Comparison of ENCODE assay signal across 33 cellular contexts in the genomic region with DNA sequence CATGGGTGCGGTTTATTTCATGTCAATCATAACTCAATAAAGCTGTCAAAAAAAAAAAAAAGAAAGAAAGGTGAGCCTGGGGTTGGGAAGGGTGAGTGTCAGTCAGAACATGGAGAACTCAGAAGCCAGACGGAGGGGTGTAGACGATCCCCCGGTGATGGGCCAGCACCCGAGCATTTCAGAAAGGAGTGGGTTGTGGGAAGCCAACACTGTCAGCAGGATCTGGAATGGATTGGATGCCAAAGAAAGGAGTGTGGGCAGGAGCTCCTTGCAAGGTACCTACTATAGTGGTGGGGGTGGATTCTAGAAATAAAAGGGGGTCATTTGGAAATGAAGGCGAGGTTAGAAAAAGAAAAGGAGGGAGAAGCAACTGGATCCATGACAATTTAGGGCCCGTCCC. TPM values are rescaled to one million over a fixed set of nuclear protein-coding genes. Genes with fewer than 3 reads are reported as not detected.
DNase-seq lines count a peak whose midpoint lies in the region; ATAC-seq, FAIRE-seq and TF ChIP-seq lines count a peak whose summit lies in the region.
"Had no signal": no experiment of that assay in that cellular context is flagged by ENCODE, and none has a peak within 500 bp of the region (broad histone marks: within the 10 kb centered on the region; RNA-seq: fewer than 3 reads in every experiment).

No MANE protein-coding gene starts in this region.

- H4K20me1 ChIP-seq in HepG2 (ENCODE audit: insufficient read depth, low read length) = no peaks in the 10 kb centered on the region
- no peaks in the 10 kb centered on the region for H4K20me1 ChIP-seq in OCI-LY7 (ENCODE audit: insufficient read depth, low read length)

- ATAC-seq in HepG2 = no peak
- ATAC-seq in right lobe of liver = no peak
- no peak for ATAC-seq in HG02642 (IDR thresholded peaks at IDR 0.05; ENCODE audit: poor library complexity, unreplicated experiment)
- ATAC-seq: activated T-cell treated with anti-CD3 and anti-CD28 coated beads, Interleukin-2, amount 50 U/mL, for 72 hours; HCT116; left ventricle myocardium superior; natural killer cell; Panc1 had no signal

- TF ChIP-seq CTCF in HepG2 (CRISPR knock-in tag; IDR thresholded peaks at IDR 0.05) (no peak), right lobe of liver (IDR thresholded peaks at IDR 0.05) (no peak), OCI-LY7 (conservative IDR thresholded peaks at IDR 0.05; ENCODE audit: low read length) (no peak)

- H3K36me3 Mint-ChIP-seq in activated naive CD8-positive, alpha-beta T cell treated with anti-CD3 and anti-CD28 coated beads for 36 hours = no peaks in the 10 kb centered on the region
- H3K36me3 Mint-ChIP-seq: brain, natural killer cell had no signal

- H3K4me3 ChIP-seq in HepG2 (replicated peaks in 1 of 3; ENCODE audit: insufficient read depth in 1 of 3, low read depth in 2 of 3, low read length in 3 of 3) (no peak overlapping the region), right lobe of liver (no peak overlapping the region), OCI-LY7 (ENCODE audit: low read depth, low read length, poor library complexity, severe bottlenecking) (peak overlapping the region; percentile 26), mesodermal cell (ENCODE audit: extremely low read depth, insufficient read depth, low read length, poor library complexity, severe bottlenecking) (no peak overlapping the region)
- H3K4me3 ChIP-seq: skin epidermis had no signal

- peak overlapping the region; percentile 14; the same call in 1 of the 2 replicates for H3K4me2 ChIP-seq in HepG2 (ENCODE audit: low read depth, low read length)
- H3K4me2 ChIP-seq in OCI-LY7 (ENCODE audit: low read length) = peak overlapping the region; percentile 51

- H3K9me3 ChIP-seq in HepG2 (ENCODE audit: low read length) (no peaks in the 10 kb centered on the region), right lobe of liver (no peaks in the 10 kb centered on the region), OCI-LY7 (ENCODE audit: low read length) (no peaks in the 10 kb centered on the region), mesodermal cell (ENCODE audit: control insufficient read depth, low read length) (no peaks in the 10 kb centered on the region)

- FAIRE-seq in HepG2 (lab: Jason Lieb, UNC) = no peak
- FAIRE-seq: A204.1, colon, keratinocyte, urothelium cell line had no signal

- WGBS in HepG2 (ENCODE audit: low lambda C conversion rate) = 62% methylated on average over 7 of the region's 7 CpGs
- 75% methylated on average over 7 of the region's 7 CpGs for WGBS in right lobe of liver (ENCODE audit: insufficient coverage, low coverage, low lambda C conversion rate, missing lambda C conversion rate)
- 81 to 95% methylated on average over 5 to 6 of the region's 7 CpGs for WGBS in mesodermal cell (ENCODE audit: insufficient coverage in 2 of 2), 2 experiments

- H3K9me2 ChIP-seq in OCI-LY7 (ENCODE audit: insufficient read depth, low read length) = no peaks in the 10 kb centered on the region

- POLR2A ChIA-PET in HepG2 (lab: Yijun Ruan, JAX) = no interaction called here
- POLR2A ChIA-PET in OCI-LY7 (lab: Charles Lee) = interaction anchor here (0.6 to 1.1 kb wide), 4 partner anchors 30 to 225 kb away, joined by 3 to 12 read pairs (median 6); no protein-coding TSS in a partner anchor

- TF ChIP-seq RAD21 in HepG2 (CRISPR knock-in tag; IDR thresholded peaks at IDR 0.05) = no peak

- H3K4me1 ChIP-seq in HepG2 (ENCODE audit: insufficient read depth, low read length) (peaks cover 14% of the 10 kb centered on the region; the same call in 1 of the 2 replicates), right lobe of liver (no peaks in the 10 kb centered on the region), OCI-LY7 (ENCODE audit: insufficient read depth, low read length, poor library complexity, severe bottlenecking) (peaks cover 19% of the 10 kb centered on the region), mesodermal cell (ENCODE audit: control insufficient read depth, insufficient read depth, low read length, poor library complexity, severe bottlenecking) (peaks cover 7% of the 10 kb centered on the region)

- H3K9ac ChIP-seq in HepG2 (ENCODE audit: insufficient read depth, low read depth, low read length) = no peak overlapping the region

- no peak overlapping the region for H3K27ac ChIP-seq in HepG2 (ENCODE audit: extremely low read length, insufficient read depth, low read length)
- no peak overlapping the region for H3K27ac ChIP-seq in right lobe of liver
- H3K27ac ChIP-seq in OCI-LY7 (ENCODE audit: low read depth, low read length, poor library complexity, severe bottlenecking) = peak overlapping the region; percentile 48
- peak overlapping the region; percentile 7 for H3K27ac ChIP-seq in mesodermal cell (ENCODE audit: low read depth, low read length, severe bottlenecking)
- H3K27ac ChIP-seq: epithelial cell of prostate, VCaP had no signal

- H3K27me3 ChIP-seq in HepG2 (ENCODE audit: control insufficient read depth in 1 of 2, insufficient read depth in 2 of 2, low read length in 2 of 2) (peaks cover 2 to 13% of the 10 kb centered on the region in 2 experiments; a peak in 2 of 5 replicates), right lobe of liver (no peaks in the 10 kb centered on the region)

- DNase-seq in HepG2 (ENCODE audit: low spot score) (no peak), right lobe of liver (no peak), OCI-LY7 (ENCODE audit: low spot score) (no peak), NCI-H446 (lab: John Stamatoyannopoulos, UW) (no peak)
- DNase-seq in activated naive CD8-positive, alpha-beta T cell treated with anti-CD3 and anti-CD28 coated beads for 36 hours = no peak
- no peak for DNase-seq in stimulated activated CD4-positive, alpha-beta T cell treated with anti-CD3 and anti-CD28 coated beads, Interleukin-2, amount 100 ng/mL, for 48 hours
- DNase-seq: activated CD4-positive, alpha-beta T cell treated with anti-CD3 and anti-CD28 coated beads, Interleukin-2, amount 50 U/mL, for 1 hour; activated naive CD4-positive, alpha-beta T cell; activated T-cell treated with anti-CD3 and anti-CD28 coated beads, Interleukin-2, amount 50 U/mL, for 72 hours; DMS153; effector CD8-positive, alpha-beta T cell; glutamatergic neuron; left ventricle myocardium superior; midbrain; natural killer cell; SHP77; stimulated activated CD4-positive, alpha-beta T cell treated with anti-CD3 and anti-CD28 coated beads, Interleukin-1b, Interleukin-23, amount 100 ng/mL, for 48 hours had no signal

- H3K4me3 Mint-ChIP-seq in activated naive CD8-positive, alpha-beta T cell treated with anti-CD3 and anti-CD28 coated beads for 36 hours = no peak overlapping the region
- H3K4me3 Mint-ChIP-seq: activated T-cell treated with anti-CD3 and anti-CD28 coated beads, Interleukin-2, amount 50 U/mL, for 72 hours; brain; natural killer cell; T-helper 2 cell treated with Interferon-gamma antibody and Interleukin-4, amounts not matched to agents 5 μg/mL and 100 μg/mL, for 36 hours had no signal

- no peak for TF ChIP-seq POLR2A in HepG2 (IDR thresholded peaks at IDR 0.05; ENCODE audit: insufficient read depth in 1 of 2, low read depth in 2 of 2, low read length in 2 of 2)
- no peak for TF ChIP-seq POLR2A in right lobe of liver (IDR thresholded peaks at IDR 0.05)

- TF ChIP-seq EP300 in HepG2 (IDR thresholded peaks at IDR 0.05; ENCODE audit: low read depth in 2 of 2, low read length in 2 of 2) = no peak
- no peak for TF ChIP-seq EP300 in HepG2 (CRISPR knock-in tag; IDR thresholded peaks at IDR 0.05; ENCODE audit: borderline replicate concordance)

- no peaks in the 10 kb centered on the region for H3K27me3 Mint-ChIP-seq in activated naive CD8-positive, alpha-beta T cell treated with anti-CD3 and anti-CD28 coated beads for 36 hours

- in situ Hi-C loops in HepG2 (cut with HindIII; ENCODE audit: extremely low pct_ligation_motif_present, low pct_unique_long_range_greater_than_20kb) = no loop called here

- H3K9me3 Mint-ChIP-seq in activated naive CD8-positive, alpha-beta T cell treated with anti-CD3 and anti-CD28 coated beads for 36 hours = no peaks in the 10 kb centered on the region
- H3K9me3 Mint-ChIP-seq: activated T-cell treated with anti-CD3 and anti-CD28 coated beads, Interleukin-2, amount 50 U/mL, for 72 hours; brain; natural killer cell; T-helper 2 cell treated with Interferon-gamma antibody and Interleukin-4, amounts not matched to agents 5 μg/mL and 100 μg/mL, for 36 hours had no signal

- H2AFZ ChIP-seq in HepG2 (ENCODE audit: low read length) (no peak overlapping the region), OCI-LY7 (ENCODE audit: low read length) (peak overlapping the region; percentile 82)

- intact Hi-C loops in HepG2 (cut with micrococcal nuclease; ENCODE audit: unreplicated experiment) = no loop called here
- intact Hi-C loops in right lobe of liver (cut with DNase I) = no loop called here
- intact Hi-C loops in OCI-LY7 (cut with micrococcal nuclease; ENCODE audit: unreplicated experiment) = no loop called here

- BruUV-seq in HepG2 (replicated peaks; lab: Mats Ljungman, UMichigan) = no TSS peak
- no TSS peak for BruUV-seq in OCI-LY7 (replicated peaks; lab: Mats Ljungman, UMichigan)

- H3K79me2 ChIP-seq in HepG2 (ENCODE audit: insufficient read depth, low read length) (no peaks in the 10 kb centered on the region), OCI-LY7 (ENCODE audit: insufficient read depth, low read depth, low read length) (no peaks in the 10 kb centered on the region)

- CTCF ChIA-PET in HepG2 (lab: Yijun Ruan, JAX; ENCODE audit: low intra/inter-chr PET ratio, low total read pairs) (no interaction called here), OCI-LY7 (lab: Charles Lee; ENCODE audit: unreplicated experiment) (no interaction called here)

- H3K4me1 Mint-ChIP-seq in activated naive CD8-positive, alpha-beta T cell treated with anti-CD3 and anti-CD28 coated beads for 36 hours = peaks cover 14% of the 10 kb centered on the region

- no peak overlapping the region for H3K27ac Mint-ChIP-seq in activated naive CD8-positive, alpha-beta T cell treated with anti-CD3 and anti-CD28 coated beads for 36 hours
- H3K27ac Mint-ChIP-seq: activated T-cell treated with anti-CD3 and anti-CD28 coated beads, Interleukin-2, amount 50 U/mL, for 72 hours; brain; T-helper 2 cell treated with Interferon-gamma antibody and Interleukin-4, amounts not matched to agents 5 μg/mL and 100 μg/mL, for 36 hours had no signal

- H3K36me3 ChIP-seq in HepG2 (replicated peaks in 1 of 2; ENCODE audit: control insufficient read depth in 1 of 2, insufficient read depth in 2 of 2, low read length in 2 of 2) (no peaks in the 10 kb centered on the region), right lobe of liver (no peaks in the 10 kb centered on the region), OCI-LY7 (ENCODE audit: insufficient read depth, low read length) (no peaks in the 10 kb centered on the region), mesodermal cell (ENCODE audit: control insufficient read depth, insufficient read depth, low read length) (no peaks in the 10 kb centered on the region)

RNA-seq across cellular contexts. Expression of a gene that starts 19.8 kb away (rescaled TPM):
- total RNA-seq in HepG2 (2016; rRNA removed; fragmentation: Illumina TruSeq; extraction: Trizol) = not detected in 2 replicates
- total RNA-seq in HepG2 (2016; cell fraction: cytosol; rRNA removed; fragmentation: Illumina TruSeq; extraction: Trizol; ENCODE audit: low read depth) = not detected in 2 replicates
- not detected in 2 replicates for total RNA-seq in HepG2 (2016; cell fraction: insoluble cytoplasmic fraction; rRNA removed; fragmentation: Illumina TruSeq; extraction: Trizol)
- total RNA-seq in HepG2 (2016; cell fraction: membrane; rRNA removed; fragmentation: Illumina TruSeq; extraction: Trizol) = not detected in 2 replicates
- total RNA-seq in HepG2 (2016; cell fraction: nucleus; rRNA removed; fragmentation: Illumina TruSeq; extraction: Trizol) = not detected in 2 replicates
- polyA plus RNA-seq in HepG2 (2011; rRNA removed) = not detected in 2 replicates
- polyA plus RNA-seq in HepG2 (2011; cell fraction: cytosol; rRNA removed) = not detected in 2 replicates
- polyA plus RNA-seq in HepG2 (2011; cell fraction: nucleus; rRNA removed) = not detected in 2 replicates
- not detected in 2 replicates for polyA plus RNA-seq in HepG2 (2012)
- polyA plus RNA-seq in HepG2 (2016; cell fraction: cytosol; fragmentation: Illumina TruSeq; extraction: Trizol; ENCODE audit: low read depth) = not detected in 2 replicates
- not detected in 2 replicates for polyA plus RNA-seq in HepG2 (2016; cell fraction: insoluble cytoplasmic fraction; fragmentation: Illumina TruSeq; extraction: Trizol; ENCODE audit: low read depth)
- not detected in 2 replicates for polyA plus RNA-seq in HepG2 (2016; cell fraction: membrane; fragmentation: Illumina TruSeq; extraction: Trizol; ENCODE audit: low read depth)
- polyA plus RNA-seq in HepG2 (2016; cell fraction: nucleus; fragmentation: Illumina TruSeq; extraction: Trizol; ENCODE audit: insufficient read depth, low read depth) = not detected in 2 replicates
- polyA minus RNA-seq in HepG2 (2011; rRNA and poly(A)+ RNA removed; ENCODE audit: low replicate concordance) = 0.19 TPM in 1 of 2 replicates, not detected in the other
- polyA minus RNA-seq in HepG2 (2011; cell fraction: cytosol; rRNA and poly(A)+ RNA removed) = not detected in 2 replicates
- polyA minus RNA-seq in HepG2 (2011; cell fraction: nucleus; rRNA and poly(A)+ RNA removed) = not detected in 2 replicates
- total RNA-seq in right lobe of liver = 1 to 10 TPM; 1.0 to 9.9 (median 3.2) TPM
- 0.88 and 3.0 TPM in 2 replicates for total RNA-seq in OCI-LY7 (2014; rRNA removed; shearing (Covaris generic))
- 0.27 and 0.72 TPM in 2 replicates for total RNA-seq in OCI-LY7 (2022)
- polyA plus RNA-seq in mesodermal cell (2013, experiment 1 of 2) = not detected
- polyA plus RNA-seq in mesodermal cell (2013, experiment 2 of 2) = not detected
- total RNA-seq in activated naive CD8-positive, alpha-beta T cell treated with anti-CD3 and anti-CD28 coated beads for 36 hours = not detected
- total RNA-seq: activated T-cell treated with anti-CD3 and anti-CD28 coated beads, Interleukin-2, amount 50 U/mL, for 72 hours; G401; NCI-H460; renal cortical epithelial cell had no signal
- polyA plus RNA-seq: keratinocyte had no signal

RNA-seq across cellular contexts. Expression of a gene that starts 27.7 kb away (rescaled TPM):
- 41.5 and 56.5 TPM in 2 replicates for total RNA-seq in HepG2 (2016; rRNA removed; fragmentation: Illumina TruSeq; extraction: Trizol)
- 21.9 and 22.8 TPM in 2 replicates for total RNA-seq in HepG2 (2016; cell fraction: cytosol; rRNA removed; fragmentation: Illumina TruSeq; extraction: Trizol; ENCODE audit: low read depth)
- 43.2 and 59.4 TPM in 2 replicates for total RNA-seq in HepG2 (2016; cell fraction: insoluble cytoplasmic fraction; rRNA removed; fragmentation: Illumina TruSeq; extraction: Trizol)
- 33.4 and 37.3 TPM in 2 replicates for total RNA-seq in HepG2 (2016; cell fraction: membrane; rRNA removed; fragmentation: Illumina TruSeq; extraction: Trizol)
- 29.0 and 30.5 TPM in 2 replicates for total RNA-seq in HepG2 (2016; cell fraction: nucleus; rRNA removed; fragmentation: Illumina TruSeq; extraction: Trizol)
- polyA plus RNA-seq in HepG2 (2011; rRNA removed) = 11.1 and 13.7 TPM in 2 replicates
- 7.5 and 9.3 TPM in 2 replicates for polyA plus RNA-seq in HepG2 (2011; cell fraction: cytosol; rRNA removed)
- polyA plus RNA-seq in HepG2 (2011; cell fraction: nucleus; rRNA removed) = 8.0 and 8.3 TPM in 2 replicates
- 21.0 and 21.9 TPM in 2 replicates for polyA plus RNA-seq in HepG2 (2012)
- polyA plus RNA-seq in HepG2 (2016; cell fraction: cytosol; fragmentation: Illumina TruSeq; extraction: Trizol; ENCODE audit: low read depth) = 11.5 and 14.3 TPM in 2 replicates
- polyA plus RNA-seq in HepG2 (2016; cell fraction: insoluble cytoplasmic fraction; fragmentation: Illumina TruSeq; extraction: Trizol; ENCODE audit: low read depth) = 46.9 and 47.4 TPM in 2 replicates
- 18.7 and 20.4 TPM in 2 replicates for polyA plus RNA-seq in HepG2 (2016; cell fraction: membrane; fragmentation: Illumina TruSeq; extraction: Trizol; ENCODE audit: low read depth)
- 27.9 and 30.3 TPM in 2 replicates for polyA plus RNA-seq in HepG2 (2016; cell fraction: nucleus; fragmentation: Illumina TruSeq; extraction: Trizol; ENCODE audit: insufficient read depth, low read depth)
- 24.6 and 51.3 TPM in 2 replicates for polyA minus RNA-seq in HepG2 (2011; rRNA and poly(A)+ RNA removed; ENCODE audit: low replicate concordance)
- polyA minus RNA-seq in HepG2 (2011; cell fraction: cytosol; rRNA and poly(A)+ RNA removed) = 19.4 and 23.3 TPM in 2 replicates
- 26.1 and 38.8 TPM in 2 replicates for polyA minus RNA-seq in HepG2 (2011; cell fraction: nucleus; rRNA and poly(A)+ RNA removed)
- 10 to 100 TPM; 15.5 to 25.4 (median 21.1) TPM for total RNA-seq in right lobe of liver
- 53.2 and 58.6 TPM in 2 replicates for total RNA-seq in OCI-LY7 (2014; rRNA removed; shearing (Covaris generic))
- 60.8 and 70.9 TPM in 2 replicates for total RNA-seq in OCI-LY7 (2022)
- 40.1 TPM for polyA plus RNA-seq in mesodermal cell (2013, experiment 1 of 2)
- 42.5 TPM for polyA plus RNA-seq in mesodermal cell (2013, experiment 2 of 2)
- 10 to 100 TPM; 58.4 to 61.1 TPM for total RNA-seq in activated naive CD8-positive, alpha-beta T cell treated with anti-CD3 and anti-CD28 coated beads for 36 hours

Comparison
In these comparisons a context has a peak if more than half of its experiments do, and no peak if none do; other contexts are left out.
1. H3K27ac ChIP-seq: peak in OCI-LY7 (single experiment) and mesodermal cell (single experiment); none in HepG2 (single experiment) and right lobe of liver (0 of 3).